ENCODE assay signal across 14 cellular contexts in genomic region chr7:124762611-124763143, GRCh38. TPM values are rescaled to one million over a fixed set of nuclear protein-coding genes. Genes with fewer than 3 reads are reported as not detected.
A peak's percentile ranks its signal among the peaks of the same experiment; 100 is the strongest.
DNase-seq lines count a peak whose midpoint lies in the region; ATAC-seq and TF ChIP-seq lines count a peak whose summit lies in the region.
"Had no signal": no experiment of that assay in that cellular context is flagged by ENCODE, and none has a peak within 500 bp of the region (broad histone marks: within the 10 kb centered on the region; RNA-seq: fewer than 3 reads in every experiment).

No MANE protein-coding gene starts in this region.

- no peak overlapping the region for H3K4me2 ChIP-seq in HCT116 (ENCODE audit: low read length)

- peak overlapping the region; percentile 57 for H3K27ac Mint-ChIP-seq in progenitor cell of endocrine pancreas
- H3K27ac Mint-ChIP-seq: mesothelial cell of epicardium had no signal

- WGBS in psoas muscle, 3 donors, result 28 to 37% (median 32%) methylated on average over 4 of the region's 4 CpGs

- no peaks in the 10 kb centered on the region for H3K9me2 ChIP-seq in HCT116 (ENCODE audit: insufficient read depth)

- TSS peak; percentile 36 for BruUV-seq in HCT116 (replicated peaks; lab: Mats Ljungman, UMichigan)

- H3K4me1 ChIP-seq in HCT116 (ENCODE audit: control insufficient read depth in 1 of 2, insufficient read depth in 2 of 2, low read length in 2 of 2) (peaks cover 4 to 13% of the 10 kb centered on the region in 2 experiments; a peak in 3 of 4 replicates), psoas muscle (no peaks in the 10 kb centered on the region)

- peaks cover 19% of the 10 kb centered on the region for H3K27me3 Mint-ChIP-seq in progenitor cell of endocrine pancreas

- H3K27ac ChIP-seq in HCT116 (ENCODE audit: low read depth, low read length) (no peak overlapping the region), psoas muscle (no peak overlapping the region)
- H3K27ac ChIP-seq: coronary artery, upper lobe of left lung had no signal

- H3K4me3 ChIP-seq in HCT116 (replicated peaks in 1 of 2; ENCODE audit: low read depth in 1 of 2, low read length in 2 of 2) (no peak overlapping the region), psoas muscle (no peak overlapping the region)
- H3K4me3 ChIP-seq: coronary artery, upper lobe of left lung had no signal

- TF ChIP-seq CTCF in HCT116 (IDR thresholded peaks at IDR 0.05 in 2 of 3, conservative IDR thresholded peaks at IDR 0.05 in 1 of 3; ENCODE audit: borderline replicate concordance in 1 of 3, insufficient read depth in 1 of 3, low read depth in 2 of 3, low read length in 2 of 3), result no peak
- TF ChIP-seq CTCF in progenitor cell of endocrine pancreas (IDR thresholded peaks at IDR 0.05; ENCODE audit: unreplicated experiment), result no peak
- TF ChIP-seq CTCF in psoas muscle (IDR thresholded peaks at IDR 0.05), result no peak

- no peak for TF ChIP-seq RAD21 in HCT116 (IDR thresholded peaks at IDR 0.05; ENCODE audit: low read depth)

- intact Hi-C loops in HCT116 (cut with micrococcal nuclease) (no loop called here), psoas muscle (cut with DNase I) (no loop called here)

- no peaks in the 10 kb centered on the region for H3K79me2 ChIP-seq in HCT116 (ENCODE audit: insufficient read depth, low read length)

- RAD21 ChIA-PET in HCT116 (lab: Charles Lee; ENCODE audit: low non-redundant PET in 1 of 2, low total read pairs in 2 of 2, uncharacterized antibody in 2 of 2, unreplicated experiment in 2 of 2), result no interaction called here

- POLR2A ChIA-PET in HCT116 (lab: Charles Lee), result no interaction called here

- TF ChIP-seq POLR2A in HCT116 (IDR thresholded peaks at IDR 0.05; ENCODE audit: borderline replicate concordance, extremely low read depth, insufficient read depth, insufficient read length), result no peak

- H3K36me3 ChIP-seq in HCT116 (ENCODE audit: control insufficient read depth in 1 of 2, insufficient read depth in 2 of 2, low read length in 2 of 2), result no peaks in the 10 kb centered on the region
- no peaks in the 10 kb centered on the region for H3K36me3 ChIP-seq in psoas muscle (ENCODE audit: insufficient read depth in 1 of 2, low read depth in 1 of 2)
- H3K36me3 ChIP-seq: upper lobe of left lung had no signal

- ATAC-seq in HCT116 (no peak), psoas muscle (no peak), HG03097 (IDR thresholded peaks at IDR 0.05; ENCODE audit: low FRiP score, unreplicated experiment) (no peak)
- ATAC-seq: right cardiac atrium had no signal

- H3K4me1 Mint-ChIP-seq in progenitor cell of endocrine pancreas (ENCODE audit: low read depth), result peaks cover 19% of the 10 kb centered on the region

- H4K20me1 ChIP-seq in HCT116 (ENCODE audit: insufficient read depth), result no peaks in the 10 kb centered on the region

- H3K4me3 Mint-ChIP-seq in progenitor cell of endocrine pancreas (ENCODE audit: low read depth), result peak overlapping the region; percentile 87

- no peaks in the 10 kb centered on the region for H3K27me3 ChIP-seq in HCT116 (ENCODE audit: insufficient read depth, low read length)
- peaks cover 0 to 40% (median 7%) of the 10 kb centered on the region in 3 donors for H3K27me3 ChIP-seq in psoas muscle (ENCODE audit: insufficient read depth in 3 of 3, low read length in 2 of 3)

- H3K9ac ChIP-seq in HCT116 (ENCODE audit: low read length), result no peak overlapping the region

- H3K36me3 Mint-ChIP-seq in progenitor cell of endocrine pancreas (ENCODE audit: insufficient read depth), result peaks cover 3% of the 10 kb centered on the region

- H3K9me3 ChIP-seq in HCT116 (ENCODE audit: control insufficient read depth in 1 of 2, insufficient read depth in 1 of 2, low read depth in 1 of 2, low read length in 2 of 2) (no peaks in the 10 kb centered on the region), psoas muscle (no peaks in the 10 kb centered on the region)

- DNase-seq in HCT116 (ENCODE audit: low read depth, low spot score) (no peak), SK-N-DZ (ENCODE audit: low spot score) (peak; percentile 59), hypothalamus (lab: John Stamatoyannopoulos, UW) (peak in 27 of 51 donors; percentile 7 to 81 (median 42)), progenitor cell of endocrine pancreas (ENCODE audit: low spot score, unreplicated experiment) (no peak), psoas muscle (no peak), ecto neural progenitor cell (ENCODE audit: low spot score) (no peak)
- no peak for DNase-seq in central memory CD4-positive, alpha-beta T cell
- DNase-seq: foreskin melanocyte, SW 1271, upper lobe of left lung had no signal

- H3K9me3 Mint-ChIP-seq in progenitor cell of endocrine pancreas (ENCODE audit: low read depth), result no peaks in the 10 kb centered on the region

- H2AFZ ChIP-seq in HCT116 (ENCODE audit: low read depth, low read length, poor library complexity, severe bottlenecking), result no peak overlapping the region

- CTCF ChIA-PET in HCT116 (lab: Charles Lee), result no interaction called here

TF ChIP-seq in HCT116, 20 proteins besides CTCF, POLR2A, EP300 and RAD21:
- TF ChIP-seq TCF7L2 (IDR thresholded peaks at IDR 0.05; ENCODE audit: borderline replicate concordance, extremely low read depth, insufficient read depth, insufficient read length) (no peak), FOSL1 (IDR thresholded peaks at IDR 0.05; ENCODE audit: low read depth) (no peak)
- TF ChIP-seq, protein P1, sequence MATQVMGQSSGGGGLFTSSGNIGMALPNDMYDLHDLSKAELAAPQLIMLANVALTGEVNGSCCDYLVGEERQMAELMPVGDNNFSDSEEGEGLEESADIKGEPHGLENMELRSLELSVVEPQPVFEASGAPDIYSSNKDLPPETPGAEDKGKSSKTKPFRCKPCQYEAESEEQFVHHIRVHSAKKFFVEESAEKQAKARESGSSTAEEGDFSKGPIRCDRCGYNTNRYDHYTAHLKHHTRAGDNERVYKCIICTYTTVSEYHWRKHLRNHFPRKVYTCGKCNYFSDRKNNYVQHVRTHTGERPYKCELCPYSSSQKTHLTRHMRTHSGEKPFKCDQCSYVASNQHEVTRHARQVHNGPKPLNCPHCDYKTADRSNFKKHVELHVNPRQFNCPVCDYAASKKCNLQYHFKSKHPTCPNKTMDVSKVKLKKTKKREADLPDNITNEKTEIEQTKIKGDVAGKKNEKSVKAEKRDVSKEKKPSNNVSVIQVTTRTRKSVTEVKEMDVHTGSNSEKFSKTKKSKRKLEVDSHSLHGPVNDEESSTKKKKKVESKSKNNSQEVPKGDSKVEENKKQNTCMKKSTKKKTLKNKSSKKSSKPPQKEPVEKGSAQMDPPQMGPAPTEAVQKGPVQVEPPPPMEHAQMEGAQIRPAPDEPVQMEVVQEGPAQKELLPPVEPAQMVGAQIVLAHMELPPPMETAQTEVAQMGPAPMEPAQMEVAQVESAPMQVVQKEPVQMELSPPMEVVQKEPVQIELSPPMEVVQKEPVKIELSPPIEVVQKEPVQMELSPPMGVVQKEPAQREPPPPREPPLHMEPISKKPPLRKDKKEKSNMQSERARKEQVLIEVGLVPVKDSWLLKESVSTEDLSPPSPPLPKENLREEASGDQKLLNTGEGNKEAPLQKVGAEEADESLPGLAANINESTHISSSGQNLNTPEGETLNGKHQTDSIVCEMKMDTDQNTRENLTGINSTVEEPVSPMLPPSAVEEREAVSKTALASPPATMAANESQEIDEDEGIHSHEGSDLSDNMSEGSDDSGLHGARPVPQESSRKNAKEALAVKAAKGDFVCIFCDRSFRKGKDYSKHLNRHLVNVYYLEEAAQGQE (IDR thresholded peaks at IDR 0.05; ENCODE audit: low read depth), result no peak

RNA-seq across cellular contexts. Expression of gene GPR37, which starts 2.9 kb away (rescaled TPM):
- total RNA-seq in HCT116 (2021; ENCODE audit: unreplicated experiment), result 2.2 TPM
- 1.5 and 1.9 TPM in 2 replicates for polyA plus RNA-seq in HCT116 (2012)
- polyA plus RNA-seq in SK-N-DZ (2014; cell fraction: cytosol; rRNA removed), result 3.0 and 4.6 TPM in 2 replicates
- polyA plus RNA-seq in SK-N-DZ (2014; cell fraction: nucleus; rRNA removed), result 1.8 and 2.2 TPM in 2 replicates
- total RNA-seq in progenitor cell of endocrine pancreas, result 6.6 and 7.2 TPM in 2 replicates
- total RNA-seq in psoas muscle, result under 1 TPM; 0.09 to 0.63 (median 0.34) TPM
- polyA plus RNA-seq in psoas muscle, result under 1 TPM; 0.41 to 0.89 (median 0.70) TPM

Comparison
In these comparisons a context has a peak if more than half of its experiments do, and no peak if none do; other contexts are left out.
1. DNase-seq: peak in SK-N-DZ (single experiment) and hypothalamus (27 of 51); none in HCT116 (single experiment), progenitor cell of endocrine pancreas (single experiment), psoas muscle (0 of 2), ecto neural progenitor cell (single experiment) and central memory CD4-positive, alpha-beta T cell (single experiment).